9 cellular contexts compared by ENCODE assay signal in genomic region chr7:102873470-102874165, GRCh38. TPM values are rescaled to one million over a fixed set of nuclear protein-coding genes. Genes with fewer than 3 reads are reported as not detected.
DNase-seq lines count a peak whose midpoint lies in the region; ATAC-seq and TF ChIP-seq lines count a peak whose summit lies in the region.
"Had no signal": no experiment of that assay in that cellular context is flagged by ENCODE, and none has a peak within 500 bp of the region (broad histone marks: within the 10 kb centered on the region; RNA-seq: fewer than 3 reads in every experiment).

No MANE protein-coding gene starts in this region.

- H3K27ac ChIP-seq in right atrium auricular region, result no peak overlapping the region
- H3K27ac ChIP-seq: Peyer's patch, psoas muscle had no signal

- H3K4me1 ChIP-seq in right atrium auricular region, result no peaks in the 10 kb centered on the region
- H3K4me1 ChIP-seq: Peyer's patch, psoas muscle had no signal

- H3K4me3 ChIP-seq in right atrium auricular region, result no peak overlapping the region
- H3K4me3 ChIP-seq: Peyer's patch, psoas muscle had no signal

- TF ChIP-seq CTCF in nephron progenitor cell (IDR thresholded peaks at IDR 0.05), result no peak
- no peak for TF ChIP-seq CTCF in right atrium auricular region (IDR thresholded peaks at IDR 0.05)

- H3K9me3 ChIP-seq in right atrium auricular region, result no peaks in the 10 kb centered on the region
- H3K9me3 ChIP-seq: Peyer's patch, psoas muscle had no signal

- H3K27me3 ChIP-seq in right atrium auricular region, result no peaks in the 10 kb centered on the region
- H3K27me3 ChIP-seq: Peyer's patch had no signal

- ATAC-seq in GM19324 (IDR thresholded peaks at IDR 0.05; ENCODE audit: low FRiP score, unreplicated experiment) (peak; percentile 28), HG02623 (IDR thresholded peaks at IDR 0.05; ENCODE audit: unreplicated experiment) (peak; percentile 16), HG03571 (IDR thresholded peaks at IDR 0.05; ENCODE audit: unreplicated experiment) (peak; percentile 32)

- DNase-seq in nephron progenitor cell, result no peak
- DNase-seq in stimulated activated CD4-positive, alpha-beta T cell treated with anti-CD3 and anti-CD28 coated beads, Interleukin-4, amount 100 ng/mL, for 4 hours, result no peak
- no peak for DNase-seq in COLO829 (ENCODE audit: low spot score)
- DNase-seq in right atrium auricular region (ENCODE audit: low spot score), result no peak
- DNase-seq: Peyer's patch, psoas muscle had no signal

- peaks cover 17% of the 10 kb centered on the region for H3K4me1 Mint-ChIP-seq in nephron progenitor cell

- H3K9me3 Mint-ChIP-seq in nephron progenitor cell, result no peaks in the 10 kb centered on the region

- H3K27me3 Mint-ChIP-seq in nephron progenitor cell (ENCODE audit: low read depth, poor library complexity), result no peaks in the 10 kb centered on the region

- H3K4me3 Mint-ChIP-seq in nephron progenitor cell, result no peak overlapping the region

- peak overlapping the region; percentile 71 for H3K27ac Mint-ChIP-seq in nephron progenitor cell

- H3K36me3 Mint-ChIP-seq in nephron progenitor cell (ENCODE audit: low read depth), result peaks cover 13% of the 10 kb centered on the region

- no peaks in the 10 kb centered on the region for H3K36me3 ChIP-seq in right atrium auricular region
- H3K36me3 ChIP-seq: Peyer's patch had no signal

RNA-seq across cellular contexts. Expression of gene LRRC17, which starts 39.2 kb away (rescaled TPM):
- 1 to 10 TPM; 1.8 to 9.9 TPM for total RNA-seq in right atrium auricular region
